In genomic region chrX:9327747-9328145, GRCh38 we compare ENCODE assay signal across 18 cellular contexts.
DNase-seq lines count a peak whose midpoint lies in the region; ATAC-seq and TF ChIP-seq lines count a peak whose summit lies in the region.
"Had no signal": no experiment of that assay in that cellular context is flagged by ENCODE, and none has a peak within 500 bp of the region (broad histone marks: within the 10 kb centered on the region; RNA-seq: fewer than 3 reads in every experiment).

No MANE protein-coding gene starts in this region.

- no peaks in the 10 kb centered on the region for H4K20me1 ChIP-seq in SK-N-SH (ENCODE audit: insufficient read depth)

- DNase-seq in SK-N-SH (no peak), RWPE2 (ENCODE audit: low spot score) (no peak), fibroblast of peridontal ligament (ENCODE audit: extremely low read depth) (peak; percentile 94), NCI-H1105 treated with DMSO at 0.1 percent for 48 hours (lab: John Stamatoyannopoulos, UW) (no peak), left colon (no peak)
- DNase-seq: 8988T; activated CD4-positive, alpha-beta T cell treated with anti-CD3 and anti-CD28 coated beads for 48 hours; activated T-cell treated with anti-CD3 and anti-CD28 coated beads for 4 hours; COR-L47; GF-D8; NCI-H1092; NCI-H2227 treated with DMSO at 0.1 percent for 48 hours; T1000 had no signal

- no peak overlapping the region for H3K4me2 ChIP-seq in SK-N-SH
- H3K4me2 ChIP-seq: hepatocyte had no signal

- H3K9me3 ChIP-seq in SK-N-SH (no peaks in the 10 kb centered on the region), RWPE2 (ENCODE audit: severe bottlenecking) (no peaks in the 10 kb centered on the region)

- H3F3A ChIP-seq in SK-N-SH (replicated peaks; ENCODE audit: insufficient read depth): no peaks in the 10 kb centered on the region

- H3K4me1 ChIP-seq in SK-N-SH (ENCODE audit: control insufficient read depth in 1 of 2, insufficient read depth in 2 of 2, low read depth in 1 of 2, low read length in 1 of 2) (no peaks in the 10 kb centered on the region; a peak in 1 of 4 replicates), RWPE2 (ENCODE audit: insufficient read depth, poor library complexity, severe bottlenecking) (peaks cover 6% of the 10 kb centered on the region)

- no peak overlapping the region for H2AFZ ChIP-seq in SK-N-SH (ENCODE audit: low read depth)
- H2AFZ ChIP-seq: hepatocyte had no signal

- H3K4me3 ChIP-seq in SK-N-SH (ENCODE audit: low read depth in 2 of 2, low read length in 1 of 2) (no peak overlapping the region), RWPE2 (ENCODE audit: severe bottlenecking) (no peak overlapping the region)
- H3K4me3 ChIP-seq: hepatocyte had no signal

- H3K36me3 ChIP-seq in SK-N-SH (replicated peaks in 1 of 2; ENCODE audit: control insufficient read depth in 1 of 2, insufficient read depth in 2 of 2, low read length in 1 of 2) (no peaks in the 10 kb centered on the region), RWPE2 (ENCODE audit: low read depth) (no peaks in the 10 kb centered on the region)

- POLR2A ChIA-PET in SK-N-SH (lab: Yijun Ruan, JAX): no interaction called here

- H3K9ac ChIP-seq in SK-N-SH: no peak overlapping the region

- TF ChIP-seq EP300 in SK-N-SH (IDR thresholded peaks at IDR 0.05; ENCODE audit: borderline replicate concordance in 1 of 2, low read depth in 1 of 2, low read length in 1 of 2): no peak

- H3K9me2 ChIP-seq in SK-N-SH: no peaks in the 10 kb centered on the region

- CTCF ChIA-PET in SK-N-SH (lab: Yijun Ruan, JAX): no interaction called here

- no peaks in the 10 kb centered on the region for H3K27me3 ChIP-seq in SK-N-SH (ENCODE audit: insufficient read depth)
- no peaks in the 10 kb centered on the region for H3K27me3 ChIP-seq in RWPE2 (ENCODE audit: insufficient read depth, poor library complexity, severe bottlenecking)
- H3K27me3 ChIP-seq: hepatocyte had no signal

- 19% methylated on average over 5 of the region's 5 CpGs for WGBS in SK-N-SH (ENCODE audit: low lambda C conversion rate)

- intact Hi-C loops in left colon (cut with DNase I, micrococcal nuclease): no loop called here

- no peaks in the 10 kb centered on the region for H3K79me2 ChIP-seq in SK-N-SH (ENCODE audit: insufficient read depth)
- H3K79me2 ChIP-seq: hepatocyte had no signal

- ATAC-seq in SK-N-SH treated with all-trans-retinoic acid at 6 μM for 48 hours: no peak; the same call in 2 of the 3 replicates
- peak; percentile 84 for ATAC-seq in RWPE2 (ENCODE audit: low read depth)
- ATAC-seq in HG02981 (IDR thresholded peaks at IDR 0.05; ENCODE audit: unreplicated experiment): no peak
- no peak for ATAC-seq in GM18858 (IDR thresholded peaks at IDR 0.05; ENCODE audit: unreplicated experiment)
- no peak for ATAC-seq in left colon
- ATAC-seq: left lobe of liver had no signal

- no peak for TF ChIP-seq CTCF in SK-N-SH (IDR thresholded peaks at IDR 0.05)
- TF ChIP-seq CTCF in RWPE2 (IDR thresholded peaks at IDR 0.05; ENCODE audit: poor library complexity, severe bottlenecking): no peak

- no peak for TF ChIP-seq RAD21 in SK-N-SH (IDR thresholded peaks at IDR 0.05; ENCODE audit: low read length)

- H3K27ac ChIP-seq in SK-N-SH (ENCODE audit: low read depth in 2 of 2, low read length in 1 of 2) (no peak overlapping the region), RWPE2 (ENCODE audit: poor library complexity, severe bottlenecking) (no peak overlapping the region)
- H3K27ac ChIP-seq: hepatocyte had no signal

TF ChIP-seq in SK-N-SH, 30 proteins besides CTCF, POLR2A, EP300 and RAD21:
- peak; percentile 18; the same call in 1 of the 2 replicates for TF ChIP-seq RXRA (IDR thresholded peaks at IDR 0.05; ENCODE audit: borderline replicate concordance, low read depth)
- TF ChIP-seq GABPA (IDR thresholded peaks at IDR 0.05; ENCODE audit: low read depth): no peak

TF ChIP-seq in SK-N-SH treated with all-trans-retinoic acid at 6 μM for 48 hours, 23 proteins besides CTCF, POLR2A, EP300 and RAD21:
- TF ChIP-seq ARNTL (CRISPR knock-in tag; IDR thresholded peaks at IDR 0.05; ENCODE audit: borderline replicate concordance, low read depth) (no peak), CSRNP3 (CRISPR knock-in tag; IDR thresholded peaks at IDR 0.05) (no peak), GLIS3 (CRISPR knock-in tag; IDR thresholded peaks at IDR 0.05) (no peak), SNAI2 (CRISPR knock-in tag; IDR thresholded peaks at IDR 0.05) (no peak), ZFP3 (CRISPR knock-in tag; IDR thresholded peaks at IDR 0.05) (no peak), CREB5 (CRISPR knock-in tag; IDR thresholded peaks at IDR 0.05; ENCODE audit: low read depth) (no peak), ZC3H10 (CRISPR knock-in tag; IDR thresholded peaks at IDR 0.05) (no peak), PPARA (CRISPR knock-in tag; IDR thresholded peaks at IDR 0.05; ENCODE audit: borderline replicate concordance) (no peak), POU6F1 (CRISPR knock-in tag; IDR thresholded peaks at IDR 0.05; ENCODE audit: borderline replicate concordance, low read depth) (no peak), ZNF70 (CRISPR knock-in tag; IDR thresholded peaks at IDR 0.05) (no peak), TCF4 (CRISPR knock-in tag; IDR thresholded peaks at IDR 0.05; ENCODE audit: borderline replicate concordance) (no peak)
